10 cellular contexts compared by ENCODE assay signal in genomic region chr3:175526609-175527280, GRCh38.
A peak's percentile ranks its signal among the peaks of the same experiment; 100 is the strongest.
DNase-seq lines count a peak whose midpoint lies in the region; ATAC-seq and TF ChIP-seq lines count a peak whose summit lies in the region.
"Had no signal": no experiment of that assay in that cellular context is flagged by ENCODE, and none has a peak within 500 bp of the region (broad histone marks: within the 10 kb centered on the region; RNA-seq: fewer than 3 reads in every experiment).

No MANE protein-coding gene starts in this region.

- no peak overlapping the region for H4K91ac ChIP-seq in mesenchymal stem cell (ENCODE audit: low read length)

- ATAC-seq in Right ventricle myocardium inferior (no peak), GM18873 (IDR thresholded peaks at IDR 0.05; ENCODE audit: low FRiP score, unreplicated experiment) (no peak), GM21529 (IDR thresholded peaks at IDR 0.05; ENCODE audit: unreplicated experiment) (no peak)

- H2BK15ac ChIP-seq in mesenchymal stem cell (ENCODE audit: low read depth, poor library complexity, severe bottlenecking) = no peak overlapping the region

- H2BK5ac ChIP-seq in mesenchymal stem cell (ENCODE audit: low read depth, low read length, poor library complexity, severe bottlenecking) = peak overlapping the region; percentile 31

- H3K36me3 ChIP-seq in left ventricle myocardium inferior = no peaks in the 10 kb centered on the region
- H3K36me3 ChIP-seq in mesenchymal stem cell (ENCODE audit: control insufficient read depth in 1 of 2, insufficient read depth in 2 of 2, low read depth in 1 of 2, low read length in 2 of 2) = no peaks in the 10 kb centered on the region
- H3K36me3 ChIP-seq in uterus = no peaks in the 10 kb centered on the region

- H3K4me1 ChIP-seq in left ventricle myocardium inferior (no peaks in the 10 kb centered on the region), mesenchymal stem cell (ENCODE audit: control insufficient read depth, insufficient read depth, low read depth, low read length) (no peaks in the 10 kb centered on the region), uterus (no peaks in the 10 kb centered on the region)

- H3K4me2 ChIP-seq in mesenchymal stem cell (ENCODE audit: low read length, poor library complexity, severe bottlenecking) = peak overlapping the region; percentile 43

- H3K9me3 ChIP-seq in left ventricle myocardium inferior (replicated peaks) (no peaks in the 10 kb centered on the region), mesenchymal stem cell (ENCODE audit: control insufficient read depth, low read length) (no peaks in the 10 kb centered on the region), uterus (no peaks in the 10 kb centered on the region)

- no peak overlapping the region for H3K18ac ChIP-seq in mesenchymal stem cell (ENCODE audit: low read depth in 1 of 2, low read length in 2 of 2)

- 95% methylated on average over 4 of the region's 4 CpGs for WGBS in mesenchymal stem cell

- H3K79me1 ChIP-seq in mesenchymal stem cell (replicated peaks; ENCODE audit: low read length, poor library complexity, severe bottlenecking) = no peaks in the 10 kb centered on the region

- no peak overlapping the region for H2BK120ac ChIP-seq in mesenchymal stem cell (ENCODE audit: low read depth, low read length)

- no peak for TF ChIP-seq CTCF in left ventricle myocardium inferior (IDR thresholded peaks at IDR 0.05; ENCODE audit: borderline replicate concordance)
- no peak for TF ChIP-seq CTCF in uterus (IDR thresholded peaks at IDR 0.05)

- H3K9ac ChIP-seq in mesenchymal stem cell (ENCODE audit: low read length) = peak overlapping the region; percentile 87

- no peak overlapping the region for H3K23ac ChIP-seq in mesenchymal stem cell (ENCODE audit: low read length in 2 of 2)

- no peak overlapping the region for H4K8ac ChIP-seq in mesenchymal stem cell (ENCODE audit: low read length)

- no peak overlapping the region for H3K27ac ChIP-seq in left ventricle myocardium inferior (replicated peaks)
- H3K27ac ChIP-seq in mesenchymal stem cell (ENCODE audit: low read length, poor library complexity, severe bottlenecking) = no peak overlapping the region
- peak overlapping the region in 1 of 2 donors; percentile 28 for H3K27ac ChIP-seq in uterus

- H3K14ac ChIP-seq in mesenchymal stem cell (ENCODE audit: low read length in 2 of 2) = no peak overlapping the region

- no peak for TF ChIP-seq POLR2A in uterus (IDR thresholded peaks at IDR 0.05)

- H3K4me3 ChIP-seq in left ventricle myocardium inferior (peak overlapping the region; percentile 54), mesenchymal stem cell (ENCODE audit: insufficient read depth in 1 of 2, low read depth in 1 of 2, low read length in 2 of 2) (peak overlapping the region in 1 of 2 experiments; percentile 75), uterus (peak overlapping the region; percentile 10 to 19)

- H3K27me3 ChIP-seq in left ventricle myocardium inferior (ENCODE audit: low read depth) = no peaks in the 10 kb centered on the region
- H3K27me3 ChIP-seq in mesenchymal stem cell (ENCODE audit: control insufficient read depth in 1 of 2, insufficient read depth in 1 of 2, low read length in 2 of 2) = no peaks in the 10 kb centered on the region
- H3K27me3 ChIP-seq in uterus = no peaks in the 10 kb centered on the region

- DNase-seq in left ventricle myocardium inferior = no peak
- DNase-seq in Right ventricle myocardium inferior (ENCODE audit: missing footprints) = no peak
- peak; percentile 45 to 53 for DNase-seq in T47D (ENCODE audit: low read depth in 1 of 2, low spot score in 1 of 2)
- peak; percentile 5 for DNase-seq in mesenchymal stem cell
- DNase-seq in uterus = no peak
- DNase-seq in NCI-H748 (lab: John Stamatoyannopoulos, UW; ENCODE audit: unreplicated experiment) = no peak
- DNase-seq: DMS153; NK-92 treated with Interleukin-12 subunit alpha and Interleukin-12 subunit beta, amount 100 ng/mL, for 24 hours had no signal

- no peak overlapping the region for H2AK5ac ChIP-seq in mesenchymal stem cell (ENCODE audit: low read length, severe bottlenecking)

- intact Hi-C loops in left ventricle myocardium inferior (cut with micrococcal nuclease) (no loop called here), Right ventricle myocardium inferior (cut with DNase I) (no loop called here), uterus (cut with DNase I; ENCODE audit: low total_unique reads) (no loop called here)

- in situ Hi-C loops in T47D (cut with HindIII; ENCODE audit: low pct_unique_long_range_greater_than_20kb, low sequenced_read_pairs) = no loop called here

- no peak overlapping the region for H2BK12ac ChIP-seq in mesenchymal stem cell (ENCODE audit: low read length in 2 of 2)

- no peak overlapping the region for H2AFZ ChIP-seq in mesenchymal stem cell (ENCODE audit: low read depth, low read length)

- no peak overlapping the region for H3K4ac ChIP-seq in mesenchymal stem cell (ENCODE audit: low read depth in 1 of 2, low read length in 2 of 2)

Comparison
In these comparisons a context has a peak if more than half of its experiments do, and no peak if none do; other contexts are left out.
1. DNase-seq: peak in T47D (2 of 2) and mesenchymal stem cell (single experiment); none in left ventricle myocardium inferior (single experiment), Right ventricle myocardium inferior (single experiment), uterus (0 of 2) and NCI-H748 (single experiment).